15 cellular contexts compared by ENCODE assay signal in the genomic region with DNA sequence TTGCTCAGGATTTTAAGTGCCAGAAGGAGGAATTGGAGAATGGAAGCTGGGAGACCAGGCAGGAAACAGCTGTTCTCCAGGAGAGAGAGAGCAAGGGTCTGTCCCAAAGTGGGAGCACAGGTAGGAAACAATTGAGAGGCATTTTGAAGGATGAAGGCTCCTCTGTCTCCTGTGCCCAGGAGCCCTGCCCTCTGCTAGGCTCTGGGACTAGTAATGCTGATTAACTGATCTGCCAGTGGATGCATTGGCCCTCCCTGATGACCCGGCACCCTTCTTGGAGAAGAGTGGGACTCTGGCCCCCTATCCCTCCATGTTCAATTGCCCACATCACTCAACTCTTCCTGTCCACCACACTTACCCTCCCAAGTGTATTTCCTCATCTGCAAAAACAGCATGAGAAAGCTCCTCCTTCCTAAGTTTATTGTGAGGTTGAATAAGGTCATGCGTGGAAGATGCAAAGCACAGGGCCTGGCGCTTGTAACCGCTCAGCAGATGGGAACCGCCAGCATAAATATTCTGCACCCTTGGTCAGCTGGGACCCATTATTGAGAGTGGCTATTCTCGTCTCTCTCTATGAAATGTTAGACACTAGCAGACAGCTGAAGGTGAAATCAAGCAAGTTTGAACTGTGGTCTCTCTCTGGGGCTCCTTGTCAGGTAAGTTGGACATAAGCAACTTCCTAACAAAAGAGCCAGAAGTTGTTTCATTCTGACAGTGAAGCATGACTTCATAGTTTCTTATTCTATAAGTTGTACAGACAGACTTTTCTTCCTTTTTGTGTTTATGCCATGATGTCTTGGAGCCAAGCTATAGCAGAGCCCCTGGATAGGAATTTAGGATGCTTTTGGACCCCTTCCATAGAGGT.
A peak's percentile ranks its signal among the peaks of the same experiment; 100 is the strongest.
DNase-seq lines count a peak whose midpoint lies in the region; FAIRE-seq and TF ChIP-seq lines count a peak whose summit lies in the region.
"Had no signal": no experiment of that assay in that cellular context is flagged by ENCODE, and none has a peak within 500 bp of the region (broad histone marks: within the 10 kb centered on the region; RNA-seq: fewer than 3 reads in every experiment).

No MANE protein-coding gene starts in this region.

- H3K4me1 ChIP-seq in breast epithelium (no peaks in the 10 kb centered on the region), muscle layer of duodenum (ENCODE audit: control insufficient read depth in 1 of 2, insufficient read depth in 2 of 2, low read length in 2 of 2) (peaks cover 29 to 65% of the 10 kb centered on the region in 2 donors)

- H3K4me3 Mint-ChIP-seq in MCF 10A (ENCODE audit: unreplicated experiment), result no peak overlapping the region

- DNase-seq in breast epithelium (ENCODE audit: low spot score in 2 of 2), result no peak
- no peak for DNase-seq in MCF 10A (ENCODE audit: unreplicated experiment)
- no peak for DNase-seq in bronchial epithelial cell (ENCODE audit: low read depth)
- DNase-seq in DMS53 (lab: John Stamatoyannopoulos, UW), result no peak
- DNase-seq in stimulated activated naive CD4-positive, alpha-beta T cell treated with Interleukin-2 at 50 U/mL for 16 hours (lab: John Stamatoyannopoulos, UW), result no peak
- DNase-seq in kidney tubule cell (ENCODE audit: low spot score), result no peak
- DNase-seq in HK-2 (ENCODE audit: unreplicated experiment), result no peak
- DNase-seq: DMS153; effector CD4-positive, alpha-beta T cell; glutamatergic neuron; NCI-H2171 treated with DMSO at 0.1 percent for 48 hours had no signal

- no peak for TF ChIP-seq POLR2A in breast epithelium (IDR thresholded peaks at IDR 0.05)

- no peaks in the 10 kb centered on the region for H3K9me3 ChIP-seq in breast epithelium
- no peaks in the 10 kb centered on the region for H3K9me3 ChIP-seq in muscle layer of duodenum (ENCODE audit: control insufficient read depth in 1 of 2, low read length in 2 of 2)
- H3K9me3 ChIP-seq: HAP-1 had no signal

- CTCF ChIA-PET in MCF 10A (lab: Yijun Ruan, JAX), result interaction anchor here (0.5 to 2.7 kb wide), 5 partner anchors 13 to 635 kb away, joined by 3 to 16 read pairs (median 4); no protein-coding TSS in a partner anchor

- no peaks in the 10 kb centered on the region for H3K9me3 Mint-ChIP-seq in MCF 10A (ENCODE audit: unreplicated experiment)

- peaks cover 5% of the 10 kb centered on the region for H3K36me3 Mint-ChIP-seq in MCF 10A (ENCODE audit: insufficient read depth, unreplicated experiment)

- POLR2A ChIA-PET in MCF 10A (lab: Yijun Ruan, JAX), result interaction anchor here (1.7 to 2.3 kb wide), 2 partner anchors 8 to 16 kb away, joined by 3 to 12 read pairs; no protein-coding TSS in a partner anchor

- FAIRE-seq in bronchial epithelial cell (lab: Jason Lieb, UNC), result peak; percentile 73
- FAIRE-seq: GM19239 had no signal

- no peak overlapping the region for H3K27ac Mint-ChIP-seq in MCF 10A (ENCODE audit: low read depth, unreplicated experiment)

- H3K4me3 ChIP-seq in breast epithelium, result no peak overlapping the region
- H3K4me3 ChIP-seq in bronchial epithelial cell (ENCODE audit: low read depth, low read length), result no peak overlapping the region
- H3K4me3 ChIP-seq in muscle layer of duodenum (ENCODE audit: low read depth in 1 of 2, low read length in 2 of 2), result peak overlapping the region in 1 of 2 donors; percentile 15
- H3K4me3 ChIP-seq: HAP-1 had no signal

- intact Hi-C loops in breast epithelium (cut with DNase I; ENCODE audit: low total_unique reads), result no loop called here
- intact Hi-C loops in MCF 10A (cut with micrococcal nuclease), result no loop called here

- H3K4me1 Mint-ChIP-seq in MCF 10A (ENCODE audit: insufficient read depth, unreplicated experiment), result peaks cover 4% of the 10 kb centered on the region

- BruUV-seq in MCF 10A (replicated peaks; lab: Mats Ljungman, UMichigan), result no TSS peak

- H3K27ac ChIP-seq in breast epithelium (peak overlapping the region; percentile 30 to 54), muscle layer of duodenum (ENCODE audit: low read length) (peak overlapping the region; percentile 21)

- no peaks in the 10 kb centered on the region for H3K27me3 Mint-ChIP-seq in MCF 10A (ENCODE audit: insufficient read depth, unreplicated experiment)
- H3K27me3 Mint-ChIP-seq: progenitor cell of endocrine pancreas had no signal

- H3K27me3 ChIP-seq in breast epithelium, result no peaks in the 10 kb centered on the region
- H3K27me3 ChIP-seq in bronchial epithelial cell (ENCODE audit: control insufficient read depth, insufficient read depth, low read length), result no peaks in the 10 kb centered on the region
- no peaks in the 10 kb centered on the region for H3K27me3 ChIP-seq in muscle layer of duodenum (ENCODE audit: low read depth, low read length)

- TF ChIP-seq CTCF in breast epithelium (IDR thresholded peaks at IDR 0.05) (no peak), MCF 10A (IDR thresholded peaks at IDR 0.05; ENCODE audit: unreplicated experiment) (no peak), bronchial epithelial cell (IDR thresholded peaks at IDR 0.05; ENCODE audit: insufficient read depth, low read length, severe bottlenecking) (no peak)

- H3K36me3 ChIP-seq in breast epithelium (no peaks in the 10 kb centered on the region), bronchial epithelial cell (ENCODE audit: control insufficient read depth, insufficient read depth, low read length) (no peaks in the 10 kb centered on the region), muscle layer of duodenum (ENCODE audit: control insufficient read depth in 1 of 2, insufficient read depth in 2 of 2, low read length in 2 of 2) (no peaks in the 10 kb centered on the region)
- H3K36me3 ChIP-seq: HAP-1 had no signal
